ENCODE assay signal across 17 cellular contexts in genomic region chr3:137062250-137062649, GRCh38.
DNase-seq lines count a peak whose midpoint lies in the region; ATAC-seq and TF ChIP-seq lines count a peak whose summit lies in the region.
"Had no signal": no experiment of that assay in that cellular context is flagged by ENCODE, and none has a peak within 500 bp of the region (broad histone marks: within the 10 kb centered on the region; RNA-seq: fewer than 3 reads in every experiment).

No MANE protein-coding gene starts in this region.

- POLR2A ChIA-PET in activated CD8-positive, alpha-beta T cell treated with anti-CD3 and anti-CD28 coated beads for 36 hours (lab: Charles Lee), result no interaction called here

- H3K27ac ChIP-seq in gastrocnemius medialis, result no peak overlapping the region
- H3K27ac ChIP-seq: BLaER1 treated with 17β-estradiol and CSF1 and Interleukin-3, amounts not matched to agents 10 nM and 100 nM; epithelial cell of prostate had no signal

- no peaks in the 10 kb centered on the region for H3K4me1 Mint-ChIP-seq in nephron progenitor cell
- no peaks in the 10 kb centered on the region for H3K4me1 Mint-ChIP-seq in activated CD8-positive, alpha-beta T cell treated with anti-CD3 and anti-CD28 coated beads for 36 hours (ENCODE audit: low read depth)
- H3K4me1 Mint-ChIP-seq: memory B cell had no signal

- TF ChIP-seq POLR2A in gastrocnemius medialis (IDR thresholded peaks at IDR 0.05), result no peak

- peak; percentile 8 for DNase-seq in SW480 (ENCODE audit: low spot score)
- no peak for DNase-seq in activated CD4-positive, CD25-positive, alpha-beta regulatory T cell treated with anti-CD3 and anti-CD28 coated beads, Interleukin-2, amount 50 U/mL, for 72 hours
- no peak for DNase-seq in gastrocnemius medialis
- DNase-seq in nephron progenitor cell, result no peak
- DNase-seq in activated CD8-positive, alpha-beta T cell treated with anti-CD3 and anti-CD28 coated beads for 36 hours, result no peak
- DNase-seq: activated CD4-positive, alpha-beta T cell treated with anti-CD3 and anti-CD28 coated beads for 48 hours; activated naive CD4-positive, alpha-beta T cell treated with anti-CD3 and anti-CD28 coated beads for 36 hours; central memory CD4-positive, alpha-beta T cell; NCI-H2107; stimulated activated CD4-positive, alpha-beta T cell treated with anti-CD3 and anti-CD28 coated beads, Interleukin-15, amount 100 ng/mL, for 24 hours had no signal

- no peaks in the 10 kb centered on the region for H3K9me3 Mint-ChIP-seq in nephron progenitor cell
- H3K9me3 Mint-ChIP-seq in activated CD8-positive, alpha-beta T cell treated with anti-CD3 and anti-CD28 coated beads for 36 hours, result no peaks in the 10 kb centered on the region
- H3K9me3 Mint-ChIP-seq: activated naive CD4-positive, alpha-beta T cell treated with anti-CD3 and anti-CD28 coated beads for 36 hours had no signal

- in situ Hi-C loops in gastrocnemius medialis (cut with MboI; ENCODE audit: low sequenced_read_pairs in 4 of 4), result no loop called here

- intact Hi-C loops in gastrocnemius medialis (cut with DNase I; ENCODE audit: low total_unique reads), result no loop called here
- intact Hi-C loops in activated CD8-positive, alpha-beta T cell treated with anti-CD3 and anti-CD28 coated beads for 36 hours (cut with micrococcal nuclease), result no loop called here

- ATAC-seq in GM18867 (IDR thresholded peaks at IDR 0.05; ENCODE audit: unreplicated experiment), result peak; percentile 90
- ATAC-seq in GM21515 (IDR thresholded peaks at IDR 0.05; ENCODE audit: unreplicated experiment), result peak; percentile 86
- peak; percentile 88 for ATAC-seq in HG03045 (IDR thresholded peaks at IDR 0.05; ENCODE audit: unreplicated experiment)
- ATAC-seq in gastrocnemius medialis, result no peak
- ATAC-seq in activated CD8-positive, alpha-beta T cell treated with anti-CD3 and anti-CD28 coated beads for 36 hours, result no peak
- ATAC-seq: K562 had no signal

- H3K4me1 ChIP-seq in gastrocnemius medialis, result no peaks in the 10 kb centered on the region
- H3K4me1 ChIP-seq: BLaER1 treated with 17β-estradiol and CSF1 and Interleukin-3, amounts not matched to agents 10 nM and 100 nM had no signal

- TF ChIP-seq CTCF in gastrocnemius medialis (IDR thresholded peaks at IDR 0.05 in 4 of 5, conservative IDR thresholded peaks at IDR 0.05 in 1 of 5) (no peak), nephron progenitor cell (IDR thresholded peaks at IDR 0.05) (no peak)
- no peak for TF ChIP-seq CTCF in activated CD8-positive, alpha-beta T cell treated with anti-CD3 and anti-CD28 coated beads for 36 hours (IDR thresholded peaks at IDR 0.05)

- H3K36me3 Mint-ChIP-seq in nephron progenitor cell (ENCODE audit: low read depth), result no peaks in the 10 kb centered on the region
- no peaks in the 10 kb centered on the region for H3K36me3 Mint-ChIP-seq in activated CD8-positive, alpha-beta T cell treated with anti-CD3 and anti-CD28 coated beads for 36 hours (ENCODE audit: low read depth)
- H3K36me3 Mint-ChIP-seq: memory B cell had no signal

- CTCF ChIA-PET in activated CD8-positive, alpha-beta T cell treated with anti-CD3 and anti-CD28 coated beads for 36 hours (lab: Charles Lee), result no interaction called here

- H3K27me3 ChIP-seq in gastrocnemius medialis, result no peaks in the 10 kb centered on the region
- H3K27me3 ChIP-seq: BLaER1 treated with 17β-estradiol and CSF1 and Interleukin-3, amounts not matched to agents 10 nM and 100 nM had no signal

- H3K4me3 Mint-ChIP-seq in nephron progenitor cell, result no peak overlapping the region
- H3K4me3 Mint-ChIP-seq in activated CD8-positive, alpha-beta T cell treated with anti-CD3 and anti-CD28 coated beads for 36 hours, result no peak overlapping the region
- H3K4me3 Mint-ChIP-seq: activated naive CD4-positive, alpha-beta T cell treated with anti-CD3 and anti-CD28 coated beads for 36 hours; memory B cell had no signal

- H3K9me3 ChIP-seq in gastrocnemius medialis, result no peaks in the 10 kb centered on the region
- H3K9me3 ChIP-seq: BLaER1 treated with 17β-estradiol and CSF1 and Interleukin-3, amounts not matched to agents 10 nM and 100 nM had no signal

- H3K27me3 Mint-ChIP-seq in nephron progenitor cell (ENCODE audit: low read depth, poor library complexity), result peaks cover 10% of the 10 kb centered on the region
- peaks cover 11% of the 10 kb centered on the region for H3K27me3 Mint-ChIP-seq in activated CD8-positive, alpha-beta T cell treated with anti-CD3 and anti-CD28 coated beads for 36 hours

- H3K27ac Mint-ChIP-seq in nephron progenitor cell, result no peak overlapping the region
- no peak overlapping the region for H3K27ac Mint-ChIP-seq in activated CD8-positive, alpha-beta T cell treated with anti-CD3 and anti-CD28 coated beads for 36 hours
- H3K27ac Mint-ChIP-seq: activated naive CD4-positive, alpha-beta T cell treated with anti-CD3 and anti-CD28 coated beads for 36 hours; memory B cell had no signal

- H3K4me3 ChIP-seq in gastrocnemius medialis, result no peak overlapping the region
- H3K4me3 ChIP-seq: BLaER1 treated with 17β-estradiol and CSF1 and Interleukin-3, amounts not matched to agents 10 nM and 100 nM; K562 had no signal

- no peaks in the 10 kb centered on the region for H3K36me3 ChIP-seq in gastrocnemius medialis
- H3K36me3 ChIP-seq: BLaER1 treated with 17β-estradiol and CSF1 and Interleukin-3, amounts not matched to agents 10 nM and 100 nM had no signal

Comparison
In these comparisons a context has a peak if more than half of its experiments do, and no peak if none do; other contexts are left out.
1. ATAC-seq: peak in GM18867 (single experiment), GM21515 (single experiment) and HG03045 (single experiment); none in gastrocnemius medialis (0 of 2) and activated CD8-positive, alpha-beta T cell treated with anti-CD3 and anti-CD28 coated beads for 36 hours (single experiment).